Comparison of ENCODE assay signal across 9 cellular contexts in the genomic region with DNA sequence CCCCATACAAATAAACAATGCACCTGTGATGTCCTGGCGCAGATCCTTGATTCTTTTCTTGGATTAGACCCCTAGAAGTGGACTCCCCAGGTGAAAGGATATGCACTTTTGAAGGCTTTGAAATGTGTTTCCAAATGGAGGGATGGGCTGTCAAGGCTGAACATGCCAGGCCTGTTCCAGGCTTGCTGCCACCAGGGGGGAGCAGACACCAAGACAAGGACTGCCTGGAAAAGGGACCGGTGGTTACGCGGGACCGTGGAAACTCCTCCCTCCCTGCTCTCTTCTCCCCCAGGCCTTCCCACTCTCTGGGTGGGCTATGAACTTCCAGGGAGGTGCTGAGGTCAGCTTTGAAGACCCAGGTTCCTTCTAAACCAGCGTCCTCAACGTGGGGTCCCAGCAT. TPM values are rescaled to one million over a fixed set of nuclear protein-coding genes. Genes with fewer than 3 reads are reported as not detected.
DNase-seq lines count a peak whose midpoint lies in the region; ATAC-seq and TF ChIP-seq lines count a peak whose summit lies in the region.
"Had no signal": no experiment of that assay in that cellular context is flagged by ENCODE, and none has a peak within 500 bp of the region (broad histone marks: within the 10 kb centered on the region; RNA-seq: fewer than 3 reads in every experiment).

No MANE protein-coding gene starts in this region.

- H3K27me3 ChIP-seq in Loucy (ENCODE audit: insufficient read depth, low read length, poor library complexity, severe bottlenecking) (no peaks in the 10 kb centered on the region), neural cell (ENCODE audit: insufficient read depth, low read depth, low read length) (no peaks in the 10 kb centered on the region)

- TF ChIP-seq EP300 in neural cell (conservative IDR thresholded peaks at IDR 0.05; ENCODE audit: poor library complexity, severe bottlenecking) = no peak

- TF ChIP-seq RAD21 in neural cell (conservative IDR thresholded peaks at IDR 0.05) = peak; percentile 80

- H3K79me2 ChIP-seq in Loucy (ENCODE audit: insufficient read depth, low read length) (no peaks in the 10 kb centered on the region), neural cell (replicated peaks; ENCODE audit: insufficient read depth, low read length) (no peaks in the 10 kb centered on the region)

- no peak overlapping the region for H3K27ac ChIP-seq in neural cell (ENCODE audit: low read length)
- H3K27ac ChIP-seq: skin epidermis had no signal

- no peaks in the 10 kb centered on the region for H3K9me2 ChIP-seq in Loucy (replicated peaks; ENCODE audit: low read depth, low read length)
- H3K9me2 ChIP-seq in neural cell (ENCODE audit: insufficient read depth, low read length) = no peaks in the 10 kb centered on the region

- H2AFZ ChIP-seq in Loucy (ENCODE audit: low read length) (no peak overlapping the region), neural cell (ENCODE audit: low read depth, low read length) (no peak overlapping the region)

- H3F3A ChIP-seq in Loucy (ENCODE audit: low read depth) (no peaks in the 10 kb centered on the region), neural cell (ENCODE audit: insufficient read depth, low read length, poor library complexity, severe bottlenecking) (no peaks in the 10 kb centered on the region)

- H3K4me2 ChIP-seq in Loucy (ENCODE audit: low read depth, low read length, poor library complexity, severe bottlenecking) = no peak overlapping the region
- no peak overlapping the region for H3K4me2 ChIP-seq in neural cell (ENCODE audit: low read length)

- ATAC-seq in HG03342 (IDR thresholded peaks at IDR 0.05; ENCODE audit: unreplicated experiment) (no peak), GM21360 (IDR thresholded peaks at IDR 0.05; ENCODE audit: unreplicated experiment) (no peak)

- TF ChIP-seq CTCF in Loucy (conservative IDR thresholded peaks at IDR 0.05; ENCODE audit: low read length) (peak; percentile 41), cardiac fibroblast (IDR thresholded peaks at IDR 0.05; ENCODE audit: low read depth, low read length) (peak; percentile 60), neural cell (IDR thresholded peaks at IDR 0.05; ENCODE audit: poor library complexity, severe bottlenecking) (peak; percentile 70)

- DNase-seq in ELR (ENCODE audit: low read depth) = peak; percentile 63
- peak; percentile 35 to 42 for DNase-seq in cardiac fibroblast (ENCODE audit: low read depth in 2 of 2)
- DNase-seq in NCI-H446 treated with DMSO at 0.1 percent for 48 hours (lab: John Stamatoyannopoulos, UW) = no peak
- DNase-seq in NCI-H2029 (lab: John Stamatoyannopoulos, UW) = no peak

- H3K36me3 ChIP-seq in Loucy (ENCODE audit: insufficient read depth, low read length) (no peaks in the 10 kb centered on the region), neural cell (ENCODE audit: insufficient read depth, low read length) (no peaks in the 10 kb centered on the region)

- no peak overlapping the region for H3K4me3 ChIP-seq in Loucy (ENCODE audit: low read length, poor library complexity, severe bottlenecking)
- H3K4me3 ChIP-seq in cardiac fibroblast (replicated peaks in 1 of 2; ENCODE audit: low read depth in 2 of 2, low read length in 2 of 2) = no peak overlapping the region
- no peak overlapping the region for H3K4me3 ChIP-seq in neural cell (ENCODE audit: low read length)
- H3K4me3 ChIP-seq: skin epidermis had no signal

- H4K20me1 ChIP-seq in Loucy (ENCODE audit: insufficient read depth, low read length, poor library complexity, severe bottlenecking) = no peaks in the 10 kb centered on the region
- no peaks in the 10 kb centered on the region for H4K20me1 ChIP-seq in neural cell (ENCODE audit: insufficient read depth)

- no peak overlapping the region for H3K9ac ChIP-seq in Loucy (ENCODE audit: low read depth, low read length, poor library complexity, severe bottlenecking)
- no peak overlapping the region for H3K9ac ChIP-seq in neural cell (ENCODE audit: low read length)

- H3K9me3 ChIP-seq in Loucy (ENCODE audit: insufficient read depth, low read depth, low read length) (no peaks in the 10 kb centered on the region), neural cell (ENCODE audit: low read length) (no peaks in the 10 kb centered on the region)

- H3K4me1 ChIP-seq in Loucy (ENCODE audit: insufficient read depth, low read length, poor library complexity, severe bottlenecking) = no peaks in the 10 kb centered on the region

TF ChIP-seq in neural cell, 6 proteins besides CTCF, POLR2A, EP300 and RAD21:
- TF ChIP-seq TAF1 (IDR thresholded peaks at IDR 0.05; ENCODE audit: low read depth) (no peak), SMC3 (conservative IDR thresholded peaks at IDR 0.05; ENCODE audit: poor library complexity) (peak; percentile 77)

RNA-seq across cellular contexts. Expression of a gene that starts 12.7 kb away (rescaled TPM):
- polyA plus RNA-seq in neural cell = not detected in 2 replicates
- not detected in 2 replicates for polyA minus RNA-seq in neural cell

RNA-seq across cellular contexts. Expression of a gene that starts 22.3 kb away (rescaled TPM):
- polyA plus RNA-seq in neural cell = not detected in 2 replicates
- not detected in 2 replicates for polyA minus RNA-seq in neural cell

RNA-seq across cellular contexts. Expression of a gene that starts 29.3 kb away (rescaled TPM):
- polyA plus RNA-seq in neural cell = not detected in 2 replicates
- not detected in 2 replicates for polyA minus RNA-seq in neural cell

RNA-seq across cellular contexts. Expression of a gene that starts 44.9 kb away (rescaled TPM):
- polyA plus RNA-seq in neural cell = 22.8 and 32.7 TPM in 2 replicates
- 83.3 and 94.8 TPM in 2 replicates for polyA minus RNA-seq in neural cell

Comparison
In these comparisons a context has a peak if more than half of its experiments do, and no peak if none do; other contexts are left out.
1. DNase-seq: peak in ELR (single experiment) and cardiac fibroblast (2 of 2); none in NCI-H446 treated with DMSO at 0.1 percent for 48 hours (single experiment) and NCI-H2029 (single experiment).
2. Peak in every context shown above with its lines, with median percentiles within 50 percentile points of each other: CTCF ChIP-seq.